In genomic region chr9:94167055-94167346, GRCh38 we compare ENCODE assay signal across 8 cellular contexts.
DNase-seq lines count a peak whose midpoint lies in the region; ATAC-seq and TF ChIP-seq lines count a peak whose summit lies in the region.

No MANE protein-coding gene starts in this region.

- H2BK20ac ChIP-seq in H9 (ENCODE audit: low read depth, low read length, poor library complexity, severe bottlenecking), result no peak overlapping the region

- peak overlapping the region; percentile 75 for H2BK120ac ChIP-seq in H9 (ENCODE audit: low read depth, low read length, poor library complexity, severe bottlenecking)

- H2BK15ac ChIP-seq in H9 (ENCODE audit: low read depth, low read length), result no peak overlapping the region

- peaks cover 7 to 11% (median 9%) of the 10 kb centered on the region in 3 experiments; a peak in 5 of 7 replicates for H3K36me3 Mint-ChIP-seq in H9 (ENCODE audit: insufficient read depth in 1 of 3, low read depth in 3 of 3)
- peaks cover 11% of the 10 kb centered on the region for H3K36me3 Mint-ChIP-seq in activated naive CD8-positive, alpha-beta T cell treated with anti-CD3 and anti-CD28 coated beads, Interleukin-2, amount 10 ng/mL, durations not matched to agents 7 days and 5 days

- H4K20me1 ChIP-seq in H9 (ENCODE audit: control insufficient read depth, insufficient read depth, insufficient read length), result no peaks in the 10 kb centered on the region

- no peak overlapping the region for H4K91ac ChIP-seq in H9 (ENCODE audit: insufficient read length, low read depth, low read length)

- no peak overlapping the region for H3K23ac ChIP-seq in H9 (ENCODE audit: insufficient read length, low read depth, low read length)

- no peak overlapping the region for H3T11ph ChIP-seq in H9 (ENCODE audit: low read length)

- no peak overlapping the region; the same call in 1 of the 2 replicates for H3K4ac ChIP-seq in H9 (ENCODE audit: low read depth, low read length)

- peak overlapping the region; percentile 91 for H3K4me2 ChIP-seq in H9 (ENCODE audit: insufficient read depth, insufficient read length, low read length)

- POLR2A ChIA-PET in AG04450 (lab: Yijun Ruan, JAX), result interaction anchor here (1.0 to 1.9 kb wide), 8 partner anchors 10 to 81 kb away, joined by 3 to 35 read pairs (median 6); no protein-coding TSS in a partner anchor
- POLR2A ChIA-PET in activated naive CD8-positive, alpha-beta T cell treated with anti-CD3 and anti-CD28 coated beads, Interleukin-2, amount 10 ng/mL, durations not matched to agents 7 days and 5 days (lab: Charles Lee), result interaction anchor here (1.5 to 1.9 kb wide), 3 partner anchors 12 to 17 kb away, joined by 3 to 5 read pairs (median 4); no protein-coding TSS in a partner anchor

- H3K9me3 ChIP-seq in AG04450 (ENCODE audit: control insufficient read depth, insufficient read depth, low read length) (no peaks in the 10 kb centered on the region), H9 (ENCODE audit: control insufficient read depth, low read depth, low read length) (no peaks in the 10 kb centered on the region), thyroid gland (no peaks in the 10 kb centered on the region)

- peak overlapping the region; percentile 86 for H2BK5ac ChIP-seq in H9 (ENCODE audit: insufficient read length, low read length)

- no peaks in the 10 kb centered on the region for H3K9me3 Mint-ChIP-seq in H9
- no peaks in the 10 kb centered on the region for H3K9me3 Mint-ChIP-seq in activated naive CD8-positive, alpha-beta T cell treated with anti-CD3 and anti-CD28 coated beads, Interleukin-2, amount 10 ng/mL, durations not matched to agents 7 days and 5 days

- no peak overlapping the region for H2BK12ac ChIP-seq in H9 (ENCODE audit: insufficient read length, low read depth, low read length)

- no peaks in the 10 kb centered on the region for H3K36me3 ChIP-seq in thyroid gland

- TF ChIP-seq CTCF in AG04450 (IDR thresholded peaks at IDR 0.05; ENCODE audit: low read depth, low read length) (peak; percentile 28; the same call in 1 of the 2 replicates), H9 (conservative IDR thresholded peaks at IDR 0.05) (no peak; the same call in 2 of the 3 replicates), thyroid gland (IDR thresholded peaks at IDR 0.05) (peak in 2 of 6 experiments; percentile 3 to 10)

- H3K4me3 ChIP-seq in AG04450 (ENCODE audit: low read depth, low read length), result peak overlapping the region; percentile 87
- peak overlapping the region; percentile 65 to 84 (median 70) for H3K4me3 ChIP-seq in thyroid gland (replicated peaks in 1 of 3)

- H3K79me1 ChIP-seq in H9 (ENCODE audit: insufficient read depth, low read depth, low read length, poor library complexity, severe bottlenecking), result no peaks in the 10 kb centered on the region

- no peak overlapping the region for H2AK5ac ChIP-seq in H9 (ENCODE audit: insufficient read length, low read length)

- H3K27me3 Mint-ChIP-seq in H9 (ENCODE audit: low read depth), result no peaks in the 10 kb centered on the region
- no peaks in the 10 kb centered on the region for H3K27me3 Mint-ChIP-seq in activated naive CD8-positive, alpha-beta T cell treated with anti-CD3 and anti-CD28 coated beads, Interleukin-2, amount 10 ng/mL, durations not matched to agents 7 days and 5 days

- intact Hi-C loops in thyroid gland (cut with DNase I), result no loop called here

- no peak overlapping the region for H4K5ac ChIP-seq in H9 (ENCODE audit: insufficient read length, low read depth, low read length)

- H3K14ac ChIP-seq in H9 (ENCODE audit: insufficient read depth, low read length), result peak overlapping the region; percentile 99

- H4K8ac ChIP-seq in H9 (replicated peaks; ENCODE audit: insufficient read length, low read depth, low read length), result no peak overlapping the region

- peak overlapping the region; percentile 99 for H3K18ac ChIP-seq in H9 (ENCODE audit: insufficient read length, low read depth, low read length)

- no peaks in the 10 kb centered on the region for H3K27me3 ChIP-seq in AG04450 (ENCODE audit: control insufficient read depth, insufficient read depth, low read length)
- H3K27me3 ChIP-seq in H9 (ENCODE audit: insufficient read depth, low read length), result no peaks in the 10 kb centered on the region
- no peaks in the 10 kb centered on the region for H3K27me3 ChIP-seq in layer of hippocampus (ENCODE audit: control insufficient read depth, insufficient read depth, low read length)
- no peaks in the 10 kb centered on the region for H3K27me3 ChIP-seq in thyroid gland

- H3K56ac ChIP-seq in H9 (ENCODE audit: insufficient read length, low read depth, low read length), result no peak overlapping the region

- peak overlapping the region; percentile 98 for H3K9ac ChIP-seq in H9 (ENCODE audit: extremely low read depth, insufficient read length, low read length)

- peak in 1 of 2 donors; percentile 65 for TF ChIP-seq POLR2A in thyroid gland (IDR thresholded peaks at IDR 0.05)

- WGBS in H9 (ENCODE audit: extremely low coverage, insufficient read length, low lambda C conversion rate), result no CpG with 5 or more reads among the region's 19 CpGs
- WGBS in thyroid gland, 2 donors, result 0 to 1% methylated on average over 17 to 19 of the region's 19 CpGs

- H3K79me2 ChIP-seq in H9 (ENCODE audit: insufficient read depth, low read length), result peaks cover 42% of the 10 kb centered on the region; the same call in 1 of the 2 replicates

- DNase-seq in AG04450 (ENCODE audit: low read depth, low spot score), result no peak
- DNase-seq in H9, result no peak
- no peak for DNase-seq in activated naive CD8-positive, alpha-beta T cell treated with anti-CD3 and anti-CD28 coated beads, Interleukin-2, amount 10 ng/mL, durations not matched to agents 7 days and 5 days
- DNase-seq in thyroid gland, result no peak
- no peak for DNase-seq in NCI-H187 treated with DMSO at 0.1 percent for 48 hours (lab: John Stamatoyannopoulos, UW)
- DNase-seq in SKM-1 (lab: John Stamatoyannopoulos, UW; ENCODE audit: unreplicated experiment), result no peak

- H3K4me1 Mint-ChIP-seq in H9, result peaks cover 27 to 41% of the 10 kb centered on the region in 2 experiments
- peaks cover 41% of the 10 kb centered on the region for H3K4me1 Mint-ChIP-seq in activated naive CD8-positive, alpha-beta T cell treated with anti-CD3 and anti-CD28 coated beads, Interleukin-2, amount 10 ng/mL, durations not matched to agents 7 days and 5 days

- CTCF ChIA-PET in AG04450 (lab: Charles Lee), result no interaction called here

- H2AFZ ChIP-seq in H9 (ENCODE audit: low read length), result no peak overlapping the region

- H3K27ac ChIP-seq in AG04450 (ENCODE audit: low read depth, low read length) (peak overlapping the region; percentile 80), H9 (ENCODE audit: insufficient read length, low read depth, low read length) (peak overlapping the region; percentile 91), layer of hippocampus (ENCODE audit: low read depth, low read length) (peak overlapping the region; percentile 72), thyroid gland (peak overlapping the region; percentile 99 to 100 (median 100))

- no peak for ATAC-seq in activated naive CD8-positive, alpha-beta T cell treated with anti-CD3 and anti-CD28 coated beads, Interleukin-2, amount 10 ng/mL, durations not matched to agents 7 days and 5 days (ENCODE audit: low read depth)
- no peak for ATAC-seq in HG03280 (IDR thresholded peaks at IDR 0.05; ENCODE audit: unreplicated experiment)

- peak overlapping the region; percentile 94 for H3K4me3 Mint-ChIP-seq in H9
- peak overlapping the region; percentile 90 for H3K4me3 Mint-ChIP-seq in activated naive CD8-positive, alpha-beta T cell treated with anti-CD3 and anti-CD28 coated beads, Interleukin-2, amount 10 ng/mL, durations not matched to agents 7 days and 5 days

- no peaks in the 10 kb centered on the region for H3K4me1 ChIP-seq in H9 (ENCODE audit: insufficient read depth, low read length)
- peaks cover 31 to 36% of the 10 kb centered on the region in 2 donors for H3K4me1 ChIP-seq in thyroid gland

- peak overlapping the region; percentile 98 to 99 (median 98) for H3K27ac Mint-ChIP-seq in H9
- peak overlapping the region; percentile 91 for H3K27ac Mint-ChIP-seq in activated naive CD8-positive, alpha-beta T cell treated with anti-CD3 and anti-CD28 coated beads, Interleukin-2, amount 10 ng/mL, durations not matched to agents 7 days and 5 days

- H3K23me2 ChIP-seq in H9 (ENCODE audit: insufficient read length, low read depth, low read length, poor library complexity, severe bottlenecking), result no peaks in the 10 kb centered on the region
